Comparison of ENCODE assay signal across 1 cellular context in genomic region chr6:169751242-169752073, GRCh38.
A peak's percentile ranks its signal among the peaks of the same experiment; 100 is the strongest.
TF ChIP-seq lines count a peak whose summit lies in the region.

Gene DYNLT2 (minus strand): TSS chr6:169751572. CDS start chr6:169751458, 114 bp downstream.
Gene ERMARD (plus strand): TSS chr6:169751622. CDS start chr6:169751658, 36 bp downstream.

TF ChIP-seq in GM12878, 131 proteins besides CTCF, POLR2A, EP300 and RAD21 (continued from another document):
- TF ChIP-seq BCLAF1 (IDR thresholded peaks at IDR 0.05) (no peak), SMAD5 (IDR thresholded peaks at IDR 0.05; ENCODE audit: low read depth) (peak; percentile 90), WRNIP1 (IDR thresholded peaks at IDR 0.05; ENCODE audit: borderline replicate concordance, low read depth, low read length) (no peak), SMAD1 (IDR thresholded peaks at IDR 0.05; ENCODE audit: low read depth, partially characterized antibody) (peak; percentile 29), SRF (IDR thresholded peaks at IDR 0.05; ENCODE audit: low read depth in 2 of 2, low read length in 2 of 2) (peak in 1 of 2 experiments; percentile 92; a peak in 3 of 4 replicates), ZNF217 (IDR thresholded peaks at IDR 0.05) (peak; percentile 66; the same call in 1 of the 2 replicates), KLF5 (IDR thresholded peaks at IDR 0.05; ENCODE audit: partially characterized antibody) (no peak), REST (IDR thresholded peaks at IDR 0.05; ENCODE audit: low read depth, low read length) (no peak), ASH2L (IDR thresholded peaks at IDR 0.05; ENCODE audit: borderline replicate concordance, low read depth) (no peak; the same call in 1 of the 2 replicates), STAT1 (conservative IDR thresholded peaks at IDR 0.05) (peak; percentile 67; the same call in 1 of the 2 replicates), NFIC (IDR thresholded peaks at IDR 0.05; ENCODE audit: low read depth, low read length) (no peak), FOXK2 (IDR thresholded peaks at IDR 0.05) (no peak)
